28 cellular contexts compared by ENCODE assay signal in genomic region chr1:68199603-68200002, GRCh38. TPM values are rescaled to one million over a fixed set of nuclear protein-coding genes. Genes with fewer than 3 reads are reported as not detected.
DNase-seq lines count a peak whose midpoint lies in the region; ATAC-seq and TF ChIP-seq lines count a peak whose summit lies in the region.
"Had no signal": no experiment of that assay in that cellular context is flagged by ENCODE, and none has a peak within 500 bp of the region (broad histone marks: within the 10 kb centered on the region; RNA-seq: fewer than 3 reads in every experiment).

No MANE protein-coding gene starts in this region.

- H3K27me3 ChIP-seq in GM23248 (replicated peaks; ENCODE audit: insufficient read depth): no peaks in the 10 kb centered on the region
- H3K27me3 ChIP-seq in neural progenitor cell: no peaks in the 10 kb centered on the region
- H3K27me3 ChIP-seq in tibial nerve: no peaks in the 10 kb centered on the region
- H3K27me3 ChIP-seq: heart right ventricle had no signal

- H3K36me3 Mint-ChIP-seq in neural progenitor cell: peaks cover 11% of the 10 kb centered on the region
- no peaks in the 10 kb centered on the region for H3K36me3 Mint-ChIP-seq in T-cell
- H3K36me3 Mint-ChIP-seq: type B pancreatic cell had no signal

- H3K4me3 ChIP-seq in GM23248 (no peak overlapping the region), neural progenitor cell (no peak overlapping the region), tibial nerve (no peak overlapping the region)
- H3K4me3 ChIP-seq: heart right ventricle had no signal

- no peak for TF ChIP-seq POLR2A in tibial nerve (IDR thresholded peaks at IDR 0.05)

- H3K4me3 Mint-ChIP-seq in neural progenitor cell: no peak overlapping the region
- no peak overlapping the region for H3K4me3 Mint-ChIP-seq in T-cell
- H3K4me3 Mint-ChIP-seq: H9 had no signal

- POLR2A ChIA-PET in T-cell (lab: Charles Lee): no interaction called here

- TF ChIP-seq CTCF in neural progenitor cell (IDR thresholded peaks at IDR 0.05) (no peak), tibial nerve (IDR thresholded peaks at IDR 0.05) (no peak)

- DNase-seq in GM23248: no peak
- DNase-seq in HuH-7 (ENCODE audit: low spot score): peak; percentile 14
- no peak for DNase-seq in epithelial cell of prostate (ENCODE audit: low read depth, low spot score)
- no peak for DNase-seq in neural progenitor cell (ENCODE audit: low spot score)
- DNase-seq in SIG-M5 treated with dmso at 0.1 percent for 504 hours (lab: John Stamatoyannopoulos, UW; ENCODE audit: unreplicated experiment): no peak
- DNase-seq in tibial nerve (ENCODE audit: low spot score in 2 of 2): no peak
- no peak for DNase-seq in T-cell
- DNase-seq: ACHN; activated CD4-positive, alpha-beta T cell treated with anti-CD3 and anti-CD28 coated beads for 48 hours; activated CD8-positive, alpha-beta memory T cell treated with anti-CD3 and anti-CD28 coated beads for 24 hours; activated gamma-delta T cell; activated T-cell treated with anti-CD3 and anti-CD28 coated beads, Interleukin-2, amount 50 U/mL, for 1 hour; DMS153; effector CD8-positive, alpha-beta T cell; erythroblast; H9; heart right ventricle; KG1; left cardiac atrium; MM.1S; NCI-H1417 treated with DMSO at 0.1 percent for 48 hours; NCI-H2081 treated with DMSO at 0.1 percent for 48 hours; occipital lobe; Right ventricle myocardium superior; T-helper 9 cell had no signal

- H3K4me1 Mint-ChIP-seq in neural progenitor cell (peaks cover 58% of the 10 kb centered on the region), T-cell (no peaks in the 10 kb centered on the region)

- H3K9me3 Mint-ChIP-seq in neural progenitor cell (no peaks in the 10 kb centered on the region), T-cell (no peaks in the 10 kb centered on the region)
- H3K9me3 Mint-ChIP-seq: H9, type B pancreatic cell had no signal

- H3K27ac ChIP-seq in GM23248 (no peak overlapping the region), epithelial cell of prostate (peak overlapping the region; percentile 80), neural progenitor cell (no peak overlapping the region), tibial nerve (no peak overlapping the region)
- H3K27ac ChIP-seq: VCaP had no signal

- peaks cover 51% of the 10 kb centered on the region for H3F3A ChIP-seq in GM23248 (ENCODE audit: insufficient read depth)
- no peaks in the 10 kb centered on the region for H3F3A ChIP-seq in neural progenitor cell (ENCODE audit: low read depth)

- peaks cover 57% of the 10 kb centered on the region for H3K4me1 ChIP-seq in GM23248 (ENCODE audit: insufficient read depth)
- H3K4me1 ChIP-seq in neural progenitor cell: peaks cover 43% of the 10 kb centered on the region
- H3K4me1 ChIP-seq in tibial nerve: peaks cover 0 to 40% (median 3%) of the 10 kb centered on the region in 4 donors

- H3K79me2 ChIP-seq in GM23248 (ENCODE audit: insufficient read depth): peaks cover 56% of the 10 kb centered on the region
- H3K79me2 ChIP-seq in neural progenitor cell (ENCODE audit: low read depth): peaks cover 95% of the 10 kb centered on the region

- no peak overlapping the region for H2AFZ ChIP-seq in GM23248
- no peak overlapping the region for H2AFZ ChIP-seq in neural progenitor cell (replicated peaks)

- no peak overlapping the region for H3K27ac Mint-ChIP-seq in neural progenitor cell
- no peak overlapping the region for H3K27ac Mint-ChIP-seq in T-cell
- H3K27ac Mint-ChIP-seq: H9 had no signal

- H3K36me3 ChIP-seq in GM23248 (ENCODE audit: low read depth) (no peaks in the 10 kb centered on the region), neural progenitor cell (no peaks in the 10 kb centered on the region), tibial nerve (no peaks in the 10 kb centered on the region)
- H3K36me3 ChIP-seq: heart right ventricle had no signal

- 98 to 100% methylated on average over 2 of the region's 2 CpGs for whole genome bisulfite sequencing in GM23248 (ENCODE audit: low coverage in 1 of 2, low lambda C conversion rate in 2 of 2, missing lambda C conversion rate in 2 of 2), 2 experiments
- WGBS in tibial nerve, 2 donors: 91 to 95% methylated on average over 2 of the region's 2 CpGs

- no peak for TF ChIP-seq EP300 in tibial nerve (IDR thresholded peaks at IDR 0.05)

- in situ Hi-C loops in GM23248 (cut with MboI): no loop called here

- H3K9me3 ChIP-seq in GM23248 (ENCODE audit: low read depth) (no peaks in the 10 kb centered on the region), neural progenitor cell (ENCODE audit: low read depth) (no peaks in the 10 kb centered on the region), tibial nerve (no peaks in the 10 kb centered on the region)
- H3K9me3 ChIP-seq: heart right ventricle had no signal

- CTCF ChIA-PET in T-cell (lab: Charles Lee): no interaction called here

- ATAC-seq in GM19324 (IDR thresholded peaks at IDR 0.05; ENCODE audit: low FRiP score, unreplicated experiment) (no peak), T-cell (replicated peaks in 1 of 4) (no peak)
- ATAC-seq: left cardiac atrium had no signal

- H3K27me3 Mint-ChIP-seq in neural progenitor cell (ENCODE audit: insufficient read depth, low read depth): no peaks in the 10 kb centered on the region
- peaks cover 4 to 5% of the 10 kb centered on the region in 2 donors for H3K27me3 Mint-ChIP-seq in T-cell
- H3K27me3 Mint-ChIP-seq: type B pancreatic cell had no signal

- no peak overlapping the region for H3K9ac ChIP-seq in GM23248
- no peak overlapping the region for H3K9ac ChIP-seq in neural progenitor cell

- H4K20me1 ChIP-seq in GM23248 (ENCODE audit: insufficient read depth) (no peaks in the 10 kb centered on the region), neural progenitor cell (ENCODE audit: low read depth) (peaks cover 91% of the 10 kb centered on the region)

- no peaks in the 10 kb centered on the region for H3K9me2 ChIP-seq in GM23248 (ENCODE audit: insufficient read depth)

- H3K4me2 ChIP-seq in GM23248 (ENCODE audit: unreplicated experiment): peak overlapping the region; percentile 40
- H3K4me2 ChIP-seq in neural progenitor cell: peak overlapping the region; percentile 23

RNA-seq across cellular contexts. Expression of gene WLS, which starts 32.7 kb away (rescaled TPM):
- 26.7 and 40.8 TPM in 2 replicates for total RNA-seq in GM23248 (2014; rRNA removed; shearing (Covaris generic))
- polyA plus RNA-seq in GM23248 (2016; fragmentation: Nextera tagmentation; extraction: Ambion mirVana): 33.0 and 36.4 TPM in 2 replicates
- 187 and 259 TPM in 2 replicates for total RNA-seq in neural progenitor cell (ENCODE audit: low replicate concordance)
- 10 to 100 TPM; 34.8 to 78.9 (median 44.4) TPM for total RNA-seq in tibial nerve
- total RNA-seq in T-cell: 1 to 10 TPM in 2 of 5 donors, under 1 TPM in 1, not detected in 2; 0.53 to 1.9 (median 1.0) TPM
